Comparison of ENCODE assay signal across 1 cellular context in genomic region chr11:35559949-35560348, GRCh38.
TF ChIP-seq lines count a peak whose summit lies in the region.

No MANE protein-coding gene starts in this region.

TF ChIP-seq in IMR-90, 13 proteins besides CTCF, POLR2A, EP300 and RAD21:
- TF ChIP-seq MAFK (IDR thresholded peaks at IDR 0.05; ENCODE audit: low read depth, low read length) (no peak), BHLHE40 (IDR thresholded peaks at IDR 0.05; ENCODE audit: low read depth, low read length) (no peak), MXI1 (IDR thresholded peaks at IDR 0.05; ENCODE audit: borderline replicate concordance, low read depth, low read length) (no peak), FOS (IDR thresholded peaks at IDR 0.05; ENCODE audit: low read depth, low read length) (no peak), USF2 (IDR thresholded peaks at IDR 0.05; ENCODE audit: low read depth, low read length) (no peak), RCOR1 (IDR thresholded peaks at IDR 0.05; ENCODE audit: insufficient replicate concordance, low read length) (no peak), CEBPB (IDR thresholded peaks at IDR 0.05; ENCODE audit: low read depth, low read length) (no peak), RFX5 (IDR thresholded peaks at IDR 0.05; ENCODE audit: low read depth, low read length) (no peak), SMC3 (IDR thresholded peaks at IDR 0.05; ENCODE audit: low read depth, low read length) (no peak), CHD1 (IDR thresholded peaks at IDR 0.05; ENCODE audit: low read depth, low read length) (no peak), NFE2L2 (IDR thresholded peaks at IDR 0.05; ENCODE audit: low read depth, low read length) (no peak), ELK1 (IDR thresholded peaks at IDR 0.05; ENCODE audit: borderline replicate concordance, low read depth, low read length) (no peak), MAZ (IDR thresholded peaks at IDR 0.05; ENCODE audit: borderline replicate concordance, low read depth, low read length) (no peak)
TF ChIP-seq in IMR-90: peak in this region for 0.
